ENCODE assay signal across 13 cellular contexts in genomic region chr2:43418673-43419072, GRCh38.
"Had no signal": no experiment of that assay in that cellular context is flagged by ENCODE, and none has a peak within 500 bp of the region (broad histone marks: within the 10 kb centered on the region; RNA-seq: fewer than 3 reads in every experiment).

No MANE protein-coding gene starts in this region.

- H3K36me3 ChIP-seq: left ventricle myocardium inferior, ovary, upper lobe of right lung had no signal

- FAIRE-seq: keratinocyte had no signal

- H3K27ac Mint-ChIP-seq: activated CD4-positive, alpha-beta memory T cell treated with anti-CD3 and anti-CD28 coated beads for 36 hours; activated naive CD8-positive, alpha-beta T cell treated with anti-CD3 and anti-CD28 coated beads, Interleukin-2, amount 50 U/mL, for 24 hours; memory B cell had no signal

- H3K4me3 Mint-ChIP-seq: activated CD4-positive, alpha-beta memory T cell treated with anti-CD3 and anti-CD28 coated beads for 36 hours; activated naive CD8-positive, alpha-beta T cell treated with anti-CD3 and anti-CD28 coated beads, Interleukin-2, amount 50 U/mL, for 24 hours; memory B cell had no signal

- H3K9me3 Mint-ChIP-seq: activated CD4-positive, alpha-beta memory T cell treated with anti-CD3 and anti-CD28 coated beads for 36 hours; activated naive CD8-positive, alpha-beta T cell treated with anti-CD3 and anti-CD28 coated beads, Interleukin-2, amount 50 U/mL, for 24 hours; memory B cell had no signal

- H3K9me3 ChIP-seq: left ventricle myocardium inferior, ovary, upper lobe of right lung had no signal

- H3K27ac ChIP-seq: left ventricle myocardium inferior, ovary, upper lobe of right lung had no signal

- H3K27me3 Mint-ChIP-seq: activated CD4-positive, alpha-beta memory T cell treated with anti-CD3 and anti-CD28 coated beads for 36 hours; activated naive CD8-positive, alpha-beta T cell treated with anti-CD3 and anti-CD28 coated beads, Interleukin-2, amount 50 U/mL, for 24 hours; memory B cell had no signal

- DNase-seq: activated CD4-positive, alpha-beta memory T cell treated with anti-CD3 and anti-CD28 coated beads for 36 hours; activated CD4-positive, CD25-positive, alpha-beta regulatory T cell treated with anti-CD3 and anti-CD28 coated beads, Interleukin-2, amount 50 U/mL, for 72 hours; activated naive CD8-positive, alpha-beta T cell treated with anti-CD3 and anti-CD28 coated beads, Interleukin-2, amount 50 U/mL, for 24 hours; caudate nucleus; cortex of kidney; left ventricle myocardium inferior; ovary; stimulated activated CD4-positive, alpha-beta T cell treated with anti-CD3 and anti-CD28 coated beads, Interleukin-12 subunit alpha, Interleukin-12 subunit beta, amount 100 ng/mL, for 4 hours; stimulated activated naive CD4-positive, alpha-beta T cell; substantia nigra; upper lobe of right lung had no signal

- ATAC-seq: activated naive CD8-positive, alpha-beta T cell treated with anti-CD3 and anti-CD28 coated beads, Interleukin-2, amount 50 U/mL, for 24 hours; upper lobe of right lung had no signal

- H3K4me3 ChIP-seq: left ventricle myocardium inferior, ovary, upper lobe of right lung had no signal

- H3K27me3 ChIP-seq: ovary, upper lobe of right lung had no signal

- H3K4me1 ChIP-seq: upper lobe of right lung had no signal
